Comparison of ENCODE assay signal across 1 cellular context in the genomic region with DNA sequence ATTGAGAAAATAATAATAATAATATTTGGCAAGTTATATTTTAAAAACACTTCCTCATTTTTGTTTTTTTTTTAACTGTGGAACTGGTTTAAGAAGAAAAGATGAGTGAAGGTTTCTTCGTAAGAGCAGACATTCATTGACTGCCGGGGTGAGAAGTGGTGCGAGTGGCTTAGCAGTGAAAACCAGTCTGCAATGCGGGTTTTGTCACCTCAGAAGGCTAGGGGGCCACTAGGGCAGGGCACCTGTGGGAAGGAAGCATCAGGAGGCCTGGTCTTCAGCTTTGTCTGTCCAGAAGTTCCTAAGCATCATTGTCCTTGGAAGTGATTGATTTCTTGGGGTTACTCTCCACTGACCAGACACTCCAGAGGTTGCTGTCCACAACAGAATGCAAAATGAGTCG.
TF ChIP-seq lines count a peak whose summit lies in the region.

No MANE protein-coding gene starts in this region.

TF ChIP-seq in GM23338, 12 proteins besides CTCF, POLR2A, EP300 and RAD21 (continued from another document):
- no peak for TF ChIP-seq STAT1 (IDR thresholded peaks at IDR 0.05; ENCODE audit: unreplicated experiment)
- TF ChIP-seq JUNB (IDR thresholded peaks at IDR 0.05; ENCODE audit: unreplicated experiment): no peak
